18 cellular contexts compared by ENCODE assay signal in genomic region chr9:113669523-113670115, GRCh38.
A peak's percentile ranks its signal among the peaks of the same experiment; 100 is the strongest.
DNase-seq lines count a peak whose midpoint lies in the region; FAIRE-seq and TF ChIP-seq lines count a peak whose summit lies in the region.
"Had no signal": no experiment of that assay in that cellular context is flagged by ENCODE, and none has a peak within 500 bp of the region (broad histone marks: within the 10 kb centered on the region; RNA-seq: fewer than 3 reads in every experiment).

No MANE protein-coding gene starts in this region.

- H3K27me3 ChIP-seq in bronchial epithelial cell (ENCODE audit: control insufficient read depth, insufficient read depth, low read length) (peaks cover 2% of the 10 kb centered on the region), neuronal stem cell (ENCODE audit: control insufficient read depth in 3 of 3, insufficient read depth in 3 of 3, low read depth in 1 of 3, low read length in 3 of 3) (peaks cover 0 to 6% (median 0%) of the 10 kb centered on the region in 3 experiments)
- H3K27me3 ChIP-seq: upper lobe of left lung had no signal

- no peak overlapping the region for H3K4ac ChIP-seq in neuronal stem cell (ENCODE audit: low read length)

- no peak overlapping the region for H3K4me2 ChIP-seq in neuronal stem cell (ENCODE audit: insufficient read depth, low read length, poor library complexity, severe bottlenecking)

- no peak overlapping the region for H2BK15ac ChIP-seq in neuronal stem cell (ENCODE audit: low read length)

- DNase-seq in NOMO-1 treated with DMSO at 0.1 percent for 48 hours (lab: John Stamatoyannopoulos, UW; ENCODE audit: unreplicated experiment): peak; percentile 54
- DNase-seq in NOMO-1 treated with dmso at 0.1 percent for 144 hours (lab: John Stamatoyannopoulos, UW; ENCODE audit: unreplicated experiment): no peak
- peak; percentile 39 for DNase-seq in NCI-H226
- DNase-seq in bronchial epithelial cell (ENCODE audit: low read depth): no peak
- no peak for DNase-seq in neuronal stem cell (ENCODE audit: low spot score)
- no peak for DNase-seq in iPS-NIHi7 (ENCODE audit: extremely low spot score)
- DNase-seq in activated CD8-positive, alpha-beta memory T cell treated with anti-CD3 and anti-CD28 coated beads, Interleukin-2, amount 50 U/mL, for 48 hours: no peak
- no peak for DNase-seq in cerebellar cortex (ENCODE audit: low spot score)
- DNase-seq: activated B cell treated with CpG ODN at 0.5 μM for 24 hours; CD8-positive, alpha-beta T cell; DND-41; NCI-H1930; NCI-H510A; stimulated activated CD4-positive, alpha-beta T cell treated with anti-CD3 and anti-CD28 coated beads, Interleukin-12 subunit alpha, Interleukin-12 subunit beta, amount 100 ng/mL, for 4 hours; stimulated activated naive CD4-positive, alpha-beta T cell treated with Interleukin-2 at 50 U/mL for 16 hours; SW 1271; upper lobe of left lung had no signal

- H3K14ac ChIP-seq in neuronal stem cell (ENCODE audit: low read length): no peak overlapping the region

- H2BK12ac ChIP-seq in neuronal stem cell (ENCODE audit: low read length): no peak overlapping the region

- no peak overlapping the region for H2AFZ ChIP-seq in neuronal stem cell (ENCODE audit: low read length)

- H3K79me1 ChIP-seq in neuronal stem cell (ENCODE audit: low read depth, low read length): no peaks in the 10 kb centered on the region

- peak; percentile 32 for FAIRE-seq in bronchial epithelial cell (lab: Jason Lieb, UNC)

- no peak for TF ChIP-seq CTCF in bronchial epithelial cell (IDR thresholded peaks at IDR 0.05; ENCODE audit: insufficient read depth, low read length, severe bottlenecking)

- H3K36me3 ChIP-seq in bronchial epithelial cell (ENCODE audit: control insufficient read depth, insufficient read depth, low read length): no peaks in the 10 kb centered on the region
- no peaks in the 10 kb centered on the region for H3K36me3 ChIP-seq in neuronal stem cell (replicated peaks in 1 of 2; ENCODE audit: control insufficient read depth in 2 of 2, insufficient read depth in 2 of 2, low read length in 2 of 2)
- H3K36me3 ChIP-seq: upper lobe of left lung had no signal

- no peak overlapping the region for H4K91ac ChIP-seq in neuronal stem cell (ENCODE audit: low read depth, low read length, poor library complexity)

- H3K4me1 ChIP-seq in neuronal stem cell (ENCODE audit: control insufficient read depth in 2 of 2, insufficient read depth in 1 of 2, low read depth in 1 of 2, low read length in 2 of 2): no peaks in the 10 kb centered on the region
- H3K4me1 ChIP-seq: upper lobe of left lung had no signal

- H3K9me3 ChIP-seq in neuronal stem cell (replicated peaks in 1 of 2; ENCODE audit: control insufficient read depth in 2 of 2, insufficient read depth in 1 of 2, low read depth in 1 of 2, low read length in 2 of 2): peaks cover 0 to 1% of the 10 kb centered on the region in 2 donors
- H3K9me3 ChIP-seq: upper lobe of left lung had no signal

- H3K23ac ChIP-seq in neuronal stem cell (ENCODE audit: low read depth, low read length, poor library complexity): no peak overlapping the region

- no peak overlapping the region for H2BK5ac ChIP-seq in neuronal stem cell (ENCODE audit: low read length)

- H3K4me3 ChIP-seq in bronchial epithelial cell (ENCODE audit: low read depth, low read length): no peak overlapping the region
- H3K4me3 ChIP-seq in neuronal stem cell (ENCODE audit: low read length in 2 of 2): no peak overlapping the region
- H3K4me3 ChIP-seq: upper lobe of left lung had no signal

- no peak overlapping the region for H2AK5ac ChIP-seq in neuronal stem cell (ENCODE audit: low read depth, low read length)

- peak overlapping the region; percentile 39 for H3K18ac ChIP-seq in neuronal stem cell (ENCODE audit: low read length)

- H3K27ac ChIP-seq in neuronal stem cell (replicated peaks; ENCODE audit: low read length): no peak overlapping the region
- H3K27ac ChIP-seq: 22Rv1, upper lobe of left lung had no signal

- no peak overlapping the region for H4K8ac ChIP-seq in neuronal stem cell (ENCODE audit: low read depth, low read length)

- H3K9ac ChIP-seq in neuronal stem cell (ENCODE audit: low read depth, low read length, poor library complexity): no peak overlapping the region

- WGBS in neuronal stem cell (ENCODE audit: extremely low coverage in 2 of 2, insufficient read length in 2 of 2, insufficient replicate concordance in 1 of 2), 2 donors: no CpG with 5 or more reads among the region's 4 CpGs

- H2BK120ac ChIP-seq in neuronal stem cell (ENCODE audit: low read depth, low read length): no peak overlapping the region

Comparison
In these comparisons a context has a peak if more than half of its experiments do, and no peak if none do; other contexts are left out.
1. DNase-seq: peak in NOMO-1 treated with DMSO at 0.1 percent for 48 hours (single experiment) and NCI-H226 (single experiment); none in NOMO-1 treated with dmso at 0.1 percent for 144 hours (single experiment), bronchial epithelial cell (single experiment), neuronal stem cell (single experiment), iPS-NIHi7 (single experiment), activated CD8-positive, alpha-beta memory T cell treated with anti-CD3 and anti-CD28 coated beads, Interleukin-2, amount 50 U/mL, for 48 hours (single experiment) and cerebellar cortex (single experiment).